ENCODE assay signal across 11 cellular contexts in genomic region chr4:159229164-159229563, GRCh38.
A peak's percentile ranks its signal among the peaks of the same experiment; 100 is the strongest.
DNase-seq lines count a peak whose midpoint lies in the region; ATAC-seq and TF ChIP-seq lines count a peak whose summit lies in the region.
"Had no signal": no experiment of that assay in that cellular context is flagged by ENCODE, and none has a peak within 500 bp of the region (broad histone marks: within the 10 kb centered on the region; RNA-seq: fewer than 3 reads in every experiment).

No MANE protein-coding gene starts in this region.

- no peak for TF ChIP-seq POLR2A in upper lobe of left lung (IDR thresholded peaks at IDR 0.05)

- H3K4me1 Mint-ChIP-seq in activated naive CD4-positive, alpha-beta T cell treated with anti-CD3 and anti-CD28 coated beads, Interleukin-2, amount 50 U/mL, for 24 hours = peaks cover 36% of the 10 kb centered on the region
- H3K4me1 Mint-ChIP-seq in endodermal cell = peaks cover 41% of the 10 kb centered on the region
- peaks cover 12% of the 10 kb centered on the region for H3K4me1 Mint-ChIP-seq in activated CD4-positive, alpha-beta memory T cell treated with anti-CD3 and anti-CD28 coated beads, Interleukin-2, amount 10 ng/mL, durations not matched to agents 7 days and 5 days

- H3K36me3 ChIP-seq in endodermal cell (ENCODE audit: control insufficient read depth, insufficient read depth, low read length) (no peaks in the 10 kb centered on the region), left lung (no peaks in the 10 kb centered on the region), upper lobe of left lung (no peaks in the 10 kb centered on the region)
- H3K36me3 ChIP-seq: MG63, neutrophil had no signal

- peaks cover 2% of the 10 kb centered on the region for H3K36me3 Mint-ChIP-seq in activated naive CD4-positive, alpha-beta T cell treated with anti-CD3 and anti-CD28 coated beads, Interleukin-2, amount 50 U/mL, for 24 hours
- peaks cover 10% of the 10 kb centered on the region for H3K36me3 Mint-ChIP-seq in endodermal cell (ENCODE audit: low read depth)
- H3K36me3 Mint-ChIP-seq in activated CD4-positive, alpha-beta memory T cell treated with anti-CD3 and anti-CD28 coated beads, Interleukin-2, amount 10 ng/mL, durations not matched to agents 7 days and 5 days (ENCODE audit: low read depth) = no peaks in the 10 kb centered on the region

- intact Hi-C loops in left lung (cut with DNase I) = no loop called here

- H3K4me3 ChIP-seq in endodermal cell (ENCODE audit: low read length) (no peak overlapping the region), left lung (no peak overlapping the region), upper lobe of left lung (peak overlapping the region in 1 of 4 donors; percentile 10)
- H3K4me3 ChIP-seq: MG63 had no signal

- peak overlapping the region; percentile 46 for H3K27ac ChIP-seq in endodermal cell (ENCODE audit: low read depth, low read length)
- H3K27ac ChIP-seq in left lung = peak overlapping the region; percentile 51 to 57
- peak overlapping the region; percentile 41 to 74 (median 45) for H3K27ac ChIP-seq in upper lobe of left lung
- H3K27ac ChIP-seq: neutrophil had no signal

- H3K27me3 ChIP-seq in endodermal cell (ENCODE audit: control insufficient read depth, insufficient read depth, low read length, poor library complexity, severe bottlenecking) (no peaks in the 10 kb centered on the region), left lung (no peaks in the 10 kb centered on the region), upper lobe of left lung (no peaks in the 10 kb centered on the region)
- H3K27me3 ChIP-seq: MG63, neutrophil had no signal

- H3K9ac ChIP-seq in endodermal cell (ENCODE audit: extremely low read depth, low read length, poor library complexity, severe bottlenecking) = peak overlapping the region; percentile 9

- no peaks in the 10 kb centered on the region for H3K27me3 Mint-ChIP-seq in activated naive CD4-positive, alpha-beta T cell treated with anti-CD3 and anti-CD28 coated beads, Interleukin-2, amount 50 U/mL, for 24 hours
- H3K27me3 Mint-ChIP-seq in endodermal cell (ENCODE audit: insufficient read depth) = no peaks in the 10 kb centered on the region
- no peaks in the 10 kb centered on the region for H3K27me3 Mint-ChIP-seq in activated CD4-positive, alpha-beta memory T cell treated with anti-CD3 and anti-CD28 coated beads, Interleukin-2, amount 10 ng/mL, durations not matched to agents 7 days and 5 days

- peak; percentile 75 for ATAC-seq in left lung
- ATAC-seq in upper lobe of left lung (ENCODE audit: low FRiP score in 2 of 2) = peak; percentile 37 to 87
- ATAC-seq in GM18873 (IDR thresholded peaks at IDR 0.05; ENCODE audit: low FRiP score, unreplicated experiment) = no peak

- TF ChIP-seq EP300 in upper lobe of left lung (IDR thresholded peaks at IDR 0.05) = peak in 2 of 4 donors; percentile 46 to 63

- H3K9me3 ChIP-seq in endodermal cell (ENCODE audit: control insufficient read depth, low read length) (peaks cover 7% of the 10 kb centered on the region), left lung (no peaks in the 10 kb centered on the region), upper lobe of left lung (no peaks in the 10 kb centered on the region)
- H3K9me3 ChIP-seq: MG63, neutrophil had no signal

- H3K27ac Mint-ChIP-seq in activated naive CD4-positive, alpha-beta T cell treated with anti-CD3 and anti-CD28 coated beads, Interleukin-2, amount 50 U/mL, for 24 hours = peak overlapping the region; percentile 41
- peak overlapping the region; percentile 88 for H3K27ac Mint-ChIP-seq in endodermal cell
- no peak overlapping the region for H3K27ac Mint-ChIP-seq in activated CD4-positive, alpha-beta memory T cell treated with anti-CD3 and anti-CD28 coated beads, Interleukin-2, amount 10 ng/mL, durations not matched to agents 7 days and 5 days

- DNase-seq in activated naive CD4-positive, alpha-beta T cell (lab: John Stamatoyannopoulos, UW) = no peak
- peak; percentile 50 for DNase-seq in endodermal cell
- DNase-seq in left lung = no peak
- DNase-seq in upper lobe of left lung = no peak
- DNase-seq in activated CD4-positive, alpha-beta memory T cell treated with anti-CD3 and anti-CD28 coated beads, Interleukin-2, amount 10 ng/mL, durations not matched to agents 7 days and 5 days = no peak
- no peak for DNase-seq in activated effector memory CD4-positive, alpha-beta T cell treated with Interleukin-2 at 50 U/mL for 16 hours
- DNase-seq: activated CD8-positive, alpha-beta memory T cell treated with anti-CD3 and anti-CD28 coated beads, Interleukin-2, amount 50 U/mL, for 4 hours; MG63 had no signal

- CTCF ChIA-PET in activated CD4-positive, alpha-beta memory T cell treated with anti-CD3 and anti-CD28 coated beads, Interleukin-2, amount 10 ng/mL, durations not matched to agents 7 days and 5 days (lab: Charles Lee) = no interaction called here

- no peaks in the 10 kb centered on the region for H3K9me3 Mint-ChIP-seq in activated naive CD4-positive, alpha-beta T cell treated with anti-CD3 and anti-CD28 coated beads, Interleukin-2, amount 50 U/mL, for 24 hours
- peaks cover 4% of the 10 kb centered on the region for H3K9me3 Mint-ChIP-seq in endodermal cell
- no peaks in the 10 kb centered on the region for H3K9me3 Mint-ChIP-seq in activated CD4-positive, alpha-beta memory T cell treated with anti-CD3 and anti-CD28 coated beads, Interleukin-2, amount 10 ng/mL, durations not matched to agents 7 days and 5 days

- TF ChIP-seq CTCF in endodermal cell (conservative IDR thresholded peaks at IDR 0.05) (no peak), left lung (IDR thresholded peaks at IDR 0.05) (no peak), upper lobe of left lung (IDR thresholded peaks at IDR 0.05) (no peak)

- H3K4me3 Mint-ChIP-seq in activated naive CD4-positive, alpha-beta T cell treated with anti-CD3 and anti-CD28 coated beads, Interleukin-2, amount 50 U/mL, for 24 hours = no peak overlapping the region
- no peak overlapping the region for H3K4me3 Mint-ChIP-seq in endodermal cell
- H3K4me3 Mint-ChIP-seq in activated CD4-positive, alpha-beta memory T cell treated with anti-CD3 and anti-CD28 coated beads, Interleukin-2, amount 10 ng/mL, durations not matched to agents 7 days and 5 days = no peak overlapping the region

- H3K4me1 ChIP-seq in endodermal cell (ENCODE audit: control insufficient read depth, insufficient read depth, low read length) (peaks cover 8% of the 10 kb centered on the region), left lung (peaks cover 0 to 21% of the 10 kb centered on the region in 2 donors), upper lobe of left lung (peaks cover 14 to 26% (median 16%) of the 10 kb centered on the region in 4 donors)

- POLR2A ChIA-PET in activated CD4-positive, alpha-beta memory T cell treated with anti-CD3 and anti-CD28 coated beads, Interleukin-2, amount 10 ng/mL, durations not matched to agents 7 days and 5 days (lab: Charles Lee) = no interaction called here

- 40 to 75% methylated on average over 1 to 6 of the region's 6 CpGs for WGBS in endodermal cell (ENCODE audit: insufficient coverage in 1 of 2, insufficient read length in 1 of 2), 2 experiments
- 48 to 57% methylated on average over 6 of the region's 6 CpGs for WGBS in upper lobe of left lung, 2 donors
